Comparison of ENCODE assay signal across 20 cellular contexts in the genomic region with DNA sequence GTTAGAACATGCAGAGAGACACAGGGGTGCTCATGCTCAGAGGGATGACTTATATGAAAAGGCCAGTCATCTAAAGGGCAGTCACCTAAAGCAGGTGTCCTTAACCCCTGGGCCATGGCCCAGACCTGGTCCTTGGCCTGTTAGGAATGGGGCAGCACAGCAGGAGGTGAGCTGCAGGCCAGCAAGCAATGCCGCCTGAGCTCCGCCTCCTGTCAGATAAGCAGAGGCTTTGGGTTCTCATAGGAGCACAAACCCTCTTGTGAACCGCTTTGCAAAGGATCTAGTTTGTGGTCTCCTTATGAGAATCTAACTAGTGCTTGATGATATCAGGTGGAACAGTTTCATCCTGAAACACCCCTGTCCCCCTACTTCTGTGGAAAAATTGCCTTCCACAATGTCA. TPM values are rescaled to one million over a fixed set of nuclear protein-coding genes. Genes with fewer than 3 reads are reported as not detected.
"Had no signal": no experiment of that assay in that cellular context is flagged by ENCODE, and none has a peak within 500 bp of the region (broad histone marks: within the 10 kb centered on the region; RNA-seq: fewer than 3 reads in every experiment).

No MANE protein-coding gene starts in this region.

- ATAC-seq: effector memory CD8-positive, alpha-beta T cell; gastroesophageal sphincter; left lobe of liver; mucosa of descending colon; naive thymus-derived CD8-positive, alpha-beta T cell; right cardiac atrium; stimulated activated naive CD8-positive, alpha-beta T cell treated with anti-CD3 and anti-CD28 coated beads, Interleukin-15, Interleukin-2, amounts not matched to agents 100 U/mL and 50 U/mL, for 24 hours had no signal

- H3K36me3 Mint-ChIP-seq: type B pancreatic cell had no signal

- H3K4me3 ChIP-seq: esophagus squamous epithelium, gastroesophageal sphincter, mucosa of descending colon, suprapubic skin, thyroid gland had no signal

- H3K9me3 ChIP-seq: esophagus squamous epithelium, gastroesophageal sphincter, mucosa of descending colon, suprapubic skin, thyroid gland had no signal

- H3K9me3 Mint-ChIP-seq: dendritic cell treated with granulocyte-macrophage colony-stimulating factor and Interleukin-4, amounts not matched to agents 40 ng/mL and 50 ng/mL, for 4 days; effector memory CD8-positive, alpha-beta T cell; type B pancreatic cell had no signal

- H3K27me3 ChIP-seq: esophagus squamous epithelium, gastroesophageal sphincter, suprapubic skin, thyroid gland had no signal

- H3K4me1 Mint-ChIP-seq: naive thymus-derived CD8-positive, alpha-beta T cell had no signal

- H3K36me3 ChIP-seq: esophagus squamous epithelium, gastroesophageal sphincter, suprapubic skin, thyroid gland had no signal

- H3K4me3 Mint-ChIP-seq: dendritic cell treated with granulocyte-macrophage colony-stimulating factor and Interleukin-4, amounts not matched to agents 40 ng/mL and 50 ng/mL, for 4 days; effector memory CD8-positive, alpha-beta T cell; naive thymus-derived CD8-positive, alpha-beta T cell; type B pancreatic cell had no signal

- H3K4me1 ChIP-seq: esophagus squamous epithelium, gastroesophageal sphincter, suprapubic skin, thyroid gland had no signal

- DNase-seq: effector memory CD8-positive, alpha-beta T cell; esophagus squamous epithelium; foreskin fibroblast; glutamatergic neuron; islet precursor cell; mammary epithelial cell; mucosa of descending colon; naive thymus-derived CD8-positive, alpha-beta T cell; right cardiac atrium; small intestine; stimulated activated CD4-positive, alpha-beta T cell treated with anti-CD3 and anti-CD28 coated beads, Interleukin-12 subunit alpha, Interleukin-12 subunit beta, amount 100 ng/mL, for 4 hours; stimulated activated naive CD8-positive, alpha-beta T cell treated with anti-CD3 and anti-CD28 coated beads, Interleukin-15, Interleukin-2, amounts not matched to agents 100 U/mL and 50 U/mL, for 24 hours; thyroid gland had no signal

- H3K27ac ChIP-seq: esophagus squamous epithelium, gastroesophageal sphincter, suprapubic skin, thyroid gland had no signal

- H3K27ac Mint-ChIP-seq: dendritic cell treated with granulocyte-macrophage colony-stimulating factor and Interleukin-4, amounts not matched to agents 40 ng/mL and 50 ng/mL, for 4 days; effector memory CD8-positive, alpha-beta T cell; naive thymus-derived CD8-positive, alpha-beta T cell; type B pancreatic cell had no signal

- H3K27me3 Mint-ChIP-seq: dendritic cell treated with granulocyte-macrophage colony-stimulating factor and Interleukin-4, amounts not matched to agents 40 ng/mL and 50 ng/mL, for 4 days; type B pancreatic cell had no signal

RNA-seq across cellular contexts. Expression of gene ANKRD7, which starts 14.5 kb away (rescaled TPM):
- total RNA-seq: left lobe of liver, osteocyte, suprapubic skin had no signal
- polyA plus RNA-seq: neural cell had no signal
